16 cellular contexts compared by ENCODE assay signal in the genomic region with DNA sequence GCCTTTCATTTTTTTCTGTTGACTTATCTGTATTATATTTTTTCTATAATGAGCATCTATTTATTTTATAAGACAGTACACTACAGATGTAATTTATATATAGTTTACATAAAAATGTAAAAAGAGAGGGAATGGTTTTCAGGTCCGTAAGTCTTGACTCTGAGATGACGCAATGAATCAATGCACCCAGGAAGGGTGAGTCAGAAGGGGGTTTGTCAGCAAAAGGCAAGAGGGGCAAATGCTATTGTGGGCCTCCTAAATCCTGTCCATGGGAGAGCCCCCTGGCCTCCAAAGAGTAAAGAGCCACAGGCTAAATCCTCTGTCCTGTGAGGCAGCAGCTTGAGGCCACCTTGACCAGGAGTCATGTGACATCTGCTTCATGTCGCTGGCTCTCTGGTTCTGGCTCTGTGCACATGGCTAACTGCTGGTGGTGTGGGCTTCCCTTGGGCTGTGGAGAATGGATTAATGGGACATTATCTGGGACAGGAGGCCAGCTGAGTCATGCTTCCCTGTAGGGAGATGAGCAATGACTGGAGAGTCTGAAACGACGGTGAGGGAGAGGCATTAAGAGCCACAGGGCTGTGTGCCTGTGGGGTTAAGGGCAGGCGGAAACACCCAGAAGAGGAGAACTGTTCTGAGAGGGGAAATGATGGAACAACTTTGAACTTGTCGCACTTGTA. TPM values are rescaled to one million over a fixed set of nuclear protein-coding genes. Genes with fewer than 3 reads are reported as not detected.
DNase-seq lines count a peak whose midpoint lies in the region; ATAC-seq, FAIRE-seq and TF ChIP-seq lines count a peak whose summit lies in the region.
"Had no signal": no experiment of that assay in that cellular context is flagged by ENCODE, and none has a peak within 500 bp of the region (broad histone marks: within the 10 kb centered on the region; RNA-seq: fewer than 3 reads in every experiment).

No MANE protein-coding gene starts in this region.

- TF ChIP-seq RAD21 in HepG2 (CRISPR knock-in tag; IDR thresholded peaks at IDR 0.05): no peak

- in situ Hi-C loops in HepG2 (cut with HindIII; ENCODE audit: extremely low pct_ligation_motif_present, low pct_unique_long_range_greater_than_20kb): no loop called here

- BruUV-seq in HepG2 (replicated peaks; lab: Mats Ljungman, UMichigan): no TSS peak

- TF ChIP-seq EP300 in HepG2 (IDR thresholded peaks at IDR 0.05; ENCODE audit: low read depth in 2 of 2, low read length in 2 of 2) (no peak), HepG2 (CRISPR knock-in tag; IDR thresholded peaks at IDR 0.05; ENCODE audit: borderline replicate concordance) (no peak)

- H3K27ac ChIP-seq in HepG2 (ENCODE audit: extremely low read length, insufficient read depth, low read length): no peak overlapping the region
- no peak overlapping the region for H3K27ac ChIP-seq in right lobe of liver
- H3K27ac ChIP-seq: KMS-11, testis had no signal

- no peak for FAIRE-seq in HepG2 (lab: Jason Lieb, UNC)
- FAIRE-seq in GM12892 (lab: Jason Lieb, UNC): no peak
- FAIRE-seq: TTC549 had no signal

- H3K27me3 ChIP-seq in HepG2 (ENCODE audit: control insufficient read depth in 1 of 2, insufficient read depth in 2 of 2, low read length in 2 of 2) (peaks cover 1 to 33% of the 10 kb centered on the region in 2 experiments; a peak in 3 of 5 replicates), right lobe of liver (no peaks in the 10 kb centered on the region)
- H3K27me3 ChIP-seq: testis had no signal

- H3K4me1 ChIP-seq in HepG2 (ENCODE audit: insufficient read depth, low read length): no peaks in the 10 kb centered on the region
- H3K4me1 ChIP-seq in right lobe of liver: no peaks in the 10 kb centered on the region
- H3K4me1 ChIP-seq: testis had no signal

- TF ChIP-seq CTCF in HepG2 (CRISPR knock-in tag; IDR thresholded peaks at IDR 0.05) (no peak), right lobe of liver (IDR thresholded peaks at IDR 0.05) (no peak)

- H3K9ac ChIP-seq in HepG2 (ENCODE audit: insufficient read depth, low read depth, low read length): no peak overlapping the region
- H3K9ac ChIP-seq: KMS-11 had no signal

- POLR2A ChIA-PET in HepG2 (lab: Yijun Ruan, JAX): no interaction called here

- H2AFZ ChIP-seq in HepG2 (ENCODE audit: low read length): no peak overlapping the region

- no peak overlapping the region for H3K4me2 ChIP-seq in HepG2 (ENCODE audit: low read depth, low read length)
- H3K4me2 ChIP-seq: KMS-11 had no signal

- no peak overlapping the region for H3K4me3 ChIP-seq in HepG2 (replicated peaks in 1 of 3; ENCODE audit: insufficient read depth in 1 of 3, low read depth in 2 of 3, low read length in 3 of 3)
- H3K4me3 ChIP-seq in right lobe of liver: no peak overlapping the region
- H3K4me3 ChIP-seq: testis had no signal

- no peaks in the 10 kb centered on the region for H3K79me2 ChIP-seq in HepG2 (ENCODE audit: insufficient read depth, low read length)

- no peaks in the 10 kb centered on the region for H3K36me3 ChIP-seq in HepG2 (replicated peaks in 1 of 2; ENCODE audit: control insufficient read depth in 1 of 2, insufficient read depth in 2 of 2, low read length in 2 of 2)
- no peaks in the 10 kb centered on the region for H3K36me3 ChIP-seq in right lobe of liver

- CTCF ChIA-PET in HepG2 (lab: Yijun Ruan, JAX; ENCODE audit: low intra/inter-chr PET ratio, low total read pairs): no interaction called here

- ATAC-seq in HepG2 (no peak), right lobe of liver (no peak), GM21447 (IDR thresholded peaks at IDR 0.05; ENCODE audit: unreplicated experiment) (no peak), GM19035 (IDR thresholded peaks at IDR 0.05; ENCODE audit: unreplicated experiment) (no peak)

- WGBS in HepG2 (ENCODE audit: low lambda C conversion rate): 35% methylated on average over 7 of the region's 7 CpGs
- WGBS in right lobe of liver (ENCODE audit: insufficient coverage, low coverage, low lambda C conversion rate, missing lambda C conversion rate): 65% methylated on average over 6 of the region's 7 CpGs

- TF ChIP-seq POLR2A in HepG2 (IDR thresholded peaks at IDR 0.05; ENCODE audit: insufficient read depth in 1 of 2, low read depth in 2 of 2, low read length in 2 of 2) (no peak), right lobe of liver (IDR thresholded peaks at IDR 0.05) (no peak), GM12892 (IDR thresholded peaks at IDR 0.05; ENCODE audit: low read depth, low read length) (no peak)

- H4K20me1 ChIP-seq in HepG2 (ENCODE audit: insufficient read depth, low read length): no peaks in the 10 kb centered on the region

- DNase-seq in HepG2 (ENCODE audit: low spot score): no peak
- no peak for DNase-seq in right lobe of liver
- peak; percentile 9 for DNase-seq in SW480 (ENCODE audit: low spot score)
- DNase-seq in iris pigment epithelial cell (ENCODE audit: low read depth): peak; percentile 7
- no peak for DNase-seq in GM12892 (ENCODE audit: insufficient read length)
- DNase-seq in NCI-H1694 treated with DMSO at 0.1 percent for 48 hours (lab: John Stamatoyannopoulos, UW): no peak
- DNase-seq: activated naive CD4-positive, alpha-beta T cell treated with anti-CD3 and anti-CD28 coated beads, Interleukin-2, amount 50 U/mL, for 16 hours; NCI-H2029 treated with DMSO at 0.1 percent for 48 hours; occipital lobe; Right ventricle myocardium superior; testis had no signal

- H3K9me3 ChIP-seq in HepG2 (ENCODE audit: low read length) (0 out of 2 replicates have a peak, but pooled peaks cover 8% of the 10 kb centered on the region), right lobe of liver (no peaks in the 10 kb centered on the region)
- H3K9me3 ChIP-seq: testis had no signal

- intact Hi-C loops in HepG2 (cut with micrococcal nuclease; ENCODE audit: unreplicated experiment) (no loop called here), right lobe of liver (cut with DNase I) (no loop called here)

TF ChIP-seq in HepG2, 621 proteins besides CTCF, POLR2A, EP300 and RAD21:
- TF ChIP-seq CEBPB (IDR thresholded peaks at IDR 0.05; ENCODE audit: borderline replicate concordance, low read depth, low read length) (peak; percentile 60; the same call in 1 of the 2 replicates), MIXL1 (CRISPR knock-in tag; IDR thresholded peaks at IDR 0.05) (no peak)

RNA-seq across cellular contexts. Expression of a gene that starts 22.8 kb away (rescaled TPM):
- not detected in 2 replicates for total RNA-seq in HepG2 (2016; rRNA removed; fragmentation: Illumina TruSeq; extraction: Trizol)
- total RNA-seq in HepG2 (2016; cell fraction: cytosol; rRNA removed; fragmentation: Illumina TruSeq; extraction: Trizol; ENCODE audit: low read depth): not detected in 2 replicates
- total RNA-seq in HepG2 (2016; cell fraction: insoluble cytoplasmic fraction; rRNA removed; fragmentation: Illumina TruSeq; extraction: Trizol): not detected in 2 replicates
- not detected in 2 replicates for total RNA-seq in HepG2 (2016; cell fraction: membrane; rRNA removed; fragmentation: Illumina TruSeq; extraction: Trizol)
- not detected in 2 replicates for total RNA-seq in HepG2 (2016; cell fraction: nucleus; rRNA removed; fragmentation: Illumina TruSeq; extraction: Trizol)
- not detected in 2 replicates for polyA plus RNA-seq in HepG2 (2011; rRNA removed)
- polyA plus RNA-seq in HepG2 (2011; cell fraction: cytosol; rRNA removed): not detected in 2 replicates
- polyA plus RNA-seq in HepG2 (2011; cell fraction: nucleus; rRNA removed): not detected in 2 replicates
- polyA plus RNA-seq in HepG2 (2012): not detected in 2 replicates
- not detected in 2 replicates for polyA plus RNA-seq in HepG2 (2016; cell fraction: cytosol; fragmentation: Illumina TruSeq; extraction: Trizol; ENCODE audit: low read depth)
- not detected in 2 replicates for polyA plus RNA-seq in HepG2 (2016; cell fraction: insoluble cytoplasmic fraction; fragmentation: Illumina TruSeq; extraction: Trizol; ENCODE audit: low read depth)
- not detected in 2 replicates for polyA plus RNA-seq in HepG2 (2016; cell fraction: membrane; fragmentation: Illumina TruSeq; extraction: Trizol; ENCODE audit: low read depth)
- polyA plus RNA-seq in HepG2 (2016; cell fraction: nucleus; fragmentation: Illumina TruSeq; extraction: Trizol; ENCODE audit: insufficient read depth, low read depth): not detected in 2 replicates
- not detected in 2 replicates for polyA minus RNA-seq in HepG2 (2011; rRNA and poly(A)+ RNA removed; ENCODE audit: low replicate concordance)
- not detected in 2 replicates for polyA minus RNA-seq in HepG2 (2011; cell fraction: cytosol; rRNA and poly(A)+ RNA removed)
- polyA minus RNA-seq in HepG2 (2011; cell fraction: nucleus; rRNA and poly(A)+ RNA removed): not detected in 2 replicates
- total RNA-seq in right lobe of liver: not detected
- polyA plus RNA-seq in GM12892 (2012; ENCODE audit: missing spikeins): not detected
- polyA plus RNA-seq: esophagus had no signal

Comparison
In these comparisons a context has a peak if more than half of its experiments do, and no peak if none do; other contexts are left out.
1. DNase-seq: peak in SW480 (single experiment) and iris pigment epithelial cell (single experiment); none in HepG2 (single experiment), right lobe of liver (0 of 3), GM12892 (single experiment) and NCI-H1694 treated with DMSO at 0.1 percent for 48 hours (single experiment).